ENCODE assay signal across 9 cellular contexts in the genomic region with DNA sequence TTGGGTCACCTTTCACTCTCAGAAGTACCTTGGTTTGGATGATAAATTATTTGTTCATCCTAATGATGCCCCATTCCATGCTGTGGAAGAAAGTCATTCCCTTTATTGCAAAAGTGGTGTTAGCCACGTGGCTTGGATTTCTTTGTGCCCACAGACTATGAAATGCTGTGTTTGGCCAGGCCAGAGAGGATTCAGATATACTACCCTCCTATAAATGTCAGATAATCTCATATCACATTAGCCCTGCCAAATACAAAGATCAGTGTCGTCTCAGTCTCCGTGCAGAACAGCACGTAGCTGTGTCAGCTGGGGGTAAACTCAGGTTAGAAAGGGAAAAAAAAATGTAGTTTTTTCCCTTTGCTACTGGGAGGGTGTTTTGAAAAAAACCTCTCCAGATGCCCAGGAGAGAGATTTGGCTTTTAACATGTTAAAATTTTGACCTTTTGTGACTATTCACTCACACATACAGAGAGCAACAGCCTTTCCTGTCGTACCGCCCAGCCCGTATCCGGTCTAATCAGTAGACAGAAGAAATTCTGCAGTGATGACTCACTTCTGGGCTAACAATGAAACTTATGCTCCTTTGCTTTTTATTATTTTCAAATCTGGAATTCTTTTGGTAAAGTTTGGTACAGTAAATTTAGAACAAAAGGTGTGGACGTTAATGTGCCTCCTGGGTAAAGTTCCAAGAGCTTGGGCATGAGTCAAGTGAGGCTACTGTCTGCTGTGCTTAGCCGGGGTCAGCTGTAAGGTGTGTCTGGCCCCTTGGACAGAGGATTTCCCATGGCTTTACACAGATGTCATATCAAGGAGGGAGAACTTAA. TPM values are rescaled to one million over a fixed set of nuclear protein-coding genes. Genes with fewer than 3 reads are reported as not detected.
DNase-seq lines count a peak whose midpoint lies in the region; ATAC-seq and TF ChIP-seq lines count a peak whose summit lies in the region.
"Had no signal": no experiment of that assay in that cellular context is flagged by ENCODE, and none has a peak within 500 bp of the region (broad histone marks: within the 10 kb centered on the region; RNA-seq: fewer than 3 reads in every experiment).

No MANE protein-coding gene starts in this region.

- H3K4me3 ChIP-seq in astrocyte of the cerebellum (ENCODE audit: low read depth, low read length) = no peak overlapping the region
- H3K4me3 ChIP-seq: BLaER1 treated with 17β-estradiol and CSF1 and Interleukin-3, amounts not matched to agents 10 nM and 100 nM had no signal

- H3K36me3 Mint-ChIP-seq in activated CD4-positive, alpha-beta T cell treated with anti-CD3 and anti-CD28 coated beads for 36 hours (ENCODE audit: low read depth) = no peaks in the 10 kb centered on the region
- H3K36me3 Mint-ChIP-seq in immature natural killer cell = peaks cover 0 to 4% (median 4%) of the 10 kb centered on the region in 3 donors

- H3K9me3 Mint-ChIP-seq in activated CD4-positive, alpha-beta T cell treated with anti-CD3 and anti-CD28 coated beads for 36 hours (ENCODE audit: low read depth) = no peaks in the 10 kb centered on the region
- no peaks in the 10 kb centered on the region for H3K9me3 Mint-ChIP-seq in immature natural killer cell
- no peaks in the 10 kb centered on the region for H3K9me3 Mint-ChIP-seq in stimulated activated naive CD8-positive, alpha-beta T cell treated with anti-CD3 and anti-CD28 coated beads, Interleukin-15, amount 100 ng/mL, for 72 hours

- intact Hi-C loops in activated CD4-positive, alpha-beta T cell treated with anti-CD3 and anti-CD28 coated beads for 36 hours (cut with DNase I, micrococcal nuclease) = no loop called here

- peaks cover 10% of the 10 kb centered on the region for H3K27me3 Mint-ChIP-seq in activated CD4-positive, alpha-beta T cell treated with anti-CD3 and anti-CD28 coated beads for 36 hours
- H3K27me3 Mint-ChIP-seq in immature natural killer cell (ENCODE audit: low read depth in 3 of 3) = peaks cover 0 to 3% (median 2%) of the 10 kb centered on the region in 3 donors
- peaks cover 16% of the 10 kb centered on the region for H3K27me3 Mint-ChIP-seq in stimulated activated naive CD8-positive, alpha-beta T cell treated with anti-CD3 and anti-CD28 coated beads, Interleukin-15, amount 100 ng/mL, for 72 hours

- no peak for TF ChIP-seq CTCF in astrocyte of the cerebellum (IDR thresholded peaks at IDR 0.05; ENCODE audit: low read depth, low read length, missing control alignments)

- DNase-seq in activated CD4-positive, alpha-beta T cell treated with anti-CD3 and anti-CD28 coated beads for 36 hours = peak; percentile 46
- DNase-seq in activated CD4-positive, alpha-beta T cell treated with anti-CD3 and anti-CD28 coated beads, Interleukin-2, amount 50 U/mL, for 1 hour = no peak
- peak; percentile 64 for DNase-seq in HPDE6-E6E7 (ENCODE audit: extremely low spot score)
- DNase-seq in astrocyte of the cerebellum (ENCODE audit: low read depth) = peak; percentile 87
- DNase-seq in immature natural killer cell = peak; percentile 62 to 63 (median 62)
- DNase-seq in stimulated activated naive CD8-positive, alpha-beta T cell treated with anti-CD3 and anti-CD28 coated beads, Interleukin-15, amount 100 ng/mL, for 72 hours = no peak
- DNase-seq in hippocampal formation (lab: John Stamatoyannopoulos, UW) = no peak

- POLR2A ChIA-PET in activated CD4-positive, alpha-beta T cell treated with anti-CD3 and anti-CD28 coated beads for 36 hours (lab: Charles Lee) = no interaction called here

- no peak overlapping the region for H3K27ac Mint-ChIP-seq in activated CD4-positive, alpha-beta T cell treated with anti-CD3 and anti-CD28 coated beads for 36 hours
- H3K27ac Mint-ChIP-seq in immature natural killer cell = peak overlapping the region; percentile 97 to 99 (median 98)
- no peak overlapping the region for H3K27ac Mint-ChIP-seq in stimulated activated naive CD8-positive, alpha-beta T cell treated with anti-CD3 and anti-CD28 coated beads, Interleukin-15, amount 100 ng/mL, for 72 hours

- peak; percentile 83 for ATAC-seq in activated CD4-positive, alpha-beta T cell treated with anti-CD3 and anti-CD28 coated beads for 36 hours
- ATAC-seq in stimulated activated naive CD8-positive, alpha-beta T cell treated with anti-CD3 and anti-CD28 coated beads, Interleukin-15, amount 100 ng/mL, for 72 hours = peak; percentile 77
- ATAC-seq in GM18517 (IDR thresholded peaks at IDR 0.05; ENCODE audit: unreplicated experiment) = no peak

- in situ Hi-C loops in astrocyte of the cerebellum (cut with HindIII; ENCODE audit: low sequenced_read_pairs) = no loop called here

- H3K4me1 Mint-ChIP-seq in activated CD4-positive, alpha-beta T cell treated with anti-CD3 and anti-CD28 coated beads for 36 hours = peaks cover 2% of the 10 kb centered on the region
- H3K4me1 Mint-ChIP-seq in immature natural killer cell = peaks cover 53 to 54% of the 10 kb centered on the region in 2 donors
- no peaks in the 10 kb centered on the region for H3K4me1 Mint-ChIP-seq in stimulated activated naive CD8-positive, alpha-beta T cell treated with anti-CD3 and anti-CD28 coated beads, Interleukin-15, amount 100 ng/mL, for 72 hours

- H3K4me3 Mint-ChIP-seq in activated CD4-positive, alpha-beta T cell treated with anti-CD3 and anti-CD28 coated beads for 36 hours = no peak overlapping the region
- H3K4me3 Mint-ChIP-seq in immature natural killer cell = peak overlapping the region; percentile 83 to 93 (median 85)
- H3K4me3 Mint-ChIP-seq in stimulated activated naive CD8-positive, alpha-beta T cell treated with anti-CD3 and anti-CD28 coated beads, Interleukin-15, amount 100 ng/mL, for 72 hours = peak overlapping the region in 1 of 2 donors; percentile 13

- CTCF ChIA-PET in activated CD4-positive, alpha-beta T cell treated with anti-CD3 and anti-CD28 coated beads for 36 hours (lab: Charles Lee) = interaction anchor here (0.8 to 1.0 kb wide), 3 partner anchors 9 to 580 kb away, joined by 3 read pairs; no protein-coding TSS in a partner anchor

RNA-seq across cellular contexts. Expression of gene PTPRB, which starts 8.5 kb away (rescaled TPM):
- not detected for total RNA-seq in activated CD4-positive, alpha-beta T cell treated with anti-CD3 and anti-CD28 coated beads for 36 hours
- 1 to 10 TPM; 1.2 to 1.8 (median 1.5) TPM for polyA plus RNA-seq in immature natural killer cell

Comparison
In these comparisons a context has a peak if more than half of its experiments do, and no peak if none do; other contexts are left out.
1. DNase-seq: peak in activated CD4-positive, alpha-beta T cell treated with anti-CD3 and anti-CD28 coated beads for 36 hours (single experiment), HPDE6-E6E7 (single experiment), astrocyte of the cerebellum (single experiment) and immature natural killer cell (3 of 3); none in activated CD4-positive, alpha-beta T cell treated with anti-CD3 and anti-CD28 coated beads, Interleukin-2, amount 50 U/mL, for 1 hour (single experiment), stimulated activated naive CD8-positive, alpha-beta T cell treated with anti-CD3 and anti-CD28 coated beads, Interleukin-15, amount 100 ng/mL, for 72 hours (0 of 2) and hippocampal formation (0 of 2).
2. H3K27ac Mint-ChIP-seq: peak in immature natural killer cell (6 of 6); none in activated CD4-positive, alpha-beta T cell treated with anti-CD3 and anti-CD28 coated beads for 36 hours (single experiment) and stimulated activated naive CD8-positive, alpha-beta T cell treated with anti-CD3 and anti-CD28 coated beads, Interleukin-15, amount 100 ng/mL, for 72 hours (0 of 2).